Comparison of ENCODE assay signal across 8 cellular contexts in genomic region chr5:180785151-180785781, GRCh38. TPM values are rescaled to one million over a fixed set of nuclear protein-coding genes. Genes with fewer than 3 reads are reported as not detected.
DNase-seq lines count a peak whose midpoint lies in the region; ATAC-seq, FAIRE-seq and TF ChIP-seq lines count a peak whose summit lies in the region.

No MANE protein-coding gene starts in this region.

- H3K27me3 Mint-ChIP-seq in MCF 10A (ENCODE audit: insufficient read depth, unreplicated experiment), result no peaks in the 10 kb centered on the region
- no peaks in the 10 kb centered on the region for H3K27me3 Mint-ChIP-seq in stimulated activated memory B cell treated with anti-CD40 and anti-IgM and Interleukin-4, amounts not matched to agents 10 μg/mL and 1 μg/mL and 100 μg/mL, for 72 hours
- peaks cover 15% of the 10 kb centered on the region for H3K27me3 Mint-ChIP-seq in nephron progenitor cell (ENCODE audit: low read depth, poor library complexity)

- H3K27ac Mint-ChIP-seq in MCF 10A (ENCODE audit: low read depth, unreplicated experiment) (peak overlapping the region; percentile 36), nephron progenitor cell (no peak overlapping the region)
- H3K27ac Mint-ChIP-seq in stimulated activated memory B cell treated with anti-CD40 and anti-IgM and Interleukin-4, amounts not matched to agents 10 μg/mL and 1 μg/mL and 100 μg/mL, for 72 hours, result peak overlapping the region; percentile 40

- CTCF ChIA-PET in MCF 10A (lab: Yijun Ruan, JAX), result interaction anchor here (0.6 to 1.9 kb wide), 19 partner anchors 9 to 422 kb away, joined by 3 to 14 read pairs (median 4); no protein-coding TSS in a partner anchor

- POLR2A ChIA-PET in MCF 10A (lab: Yijun Ruan, JAX), result interaction anchor here (0.6 to 1.7 kb wide), 7 partner anchors 15 to 450 kb away, joined by 3 to 9 read pairs (median 4); partner anchors contain the start of gene MGAT1

- H3K36me3 Mint-ChIP-seq in MCF 10A (ENCODE audit: insufficient read depth, unreplicated experiment) (peaks cover 14% of the 10 kb centered on the region), nephron progenitor cell (ENCODE audit: low read depth) (peaks cover 23% of the 10 kb centered on the region)
- peaks cover 14% of the 10 kb centered on the region for H3K36me3 Mint-ChIP-seq in stimulated activated memory B cell treated with anti-CD40 and anti-IgM and Interleukin-4, amounts not matched to agents 10 μg/mL and 1 μg/mL and 100 μg/mL, for 72 hours

- DNase-seq in HS-27A (ENCODE audit: low read depth), result peak; percentile 46
- no peak for DNase-seq in MCF 10A (ENCODE audit: unreplicated experiment)
- DNase-seq in NCI-H774 (lab: John Stamatoyannopoulos, UW), result no peak
- DNase-seq in GM19238 (ENCODE audit: insufficient read length, low spot score), result no peak
- no peak for DNase-seq in nephron progenitor cell
- DNase-seq in NCI-H345 (lab: John Stamatoyannopoulos, UW), result no peak

- no peak for ATAC-seq in stimulated activated memory B cell treated with anti-CD40 and anti-IgM and Interleukin-4, amounts not matched to agents 10 μg/mL and 1 μg/mL and 100 μg/mL, for 72 hours

- H3K4me1 Mint-ChIP-seq in MCF 10A (ENCODE audit: insufficient read depth, unreplicated experiment) (peaks cover 13% of the 10 kb centered on the region), nephron progenitor cell (peaks cover 48% of the 10 kb centered on the region)
- peaks cover 38% of the 10 kb centered on the region for H3K4me1 Mint-ChIP-seq in stimulated activated memory B cell treated with anti-CD40 and anti-IgM and Interleukin-4, amounts not matched to agents 10 μg/mL and 1 μg/mL and 100 μg/mL, for 72 hours

- no TSS peak for BruUV-seq in MCF 10A (replicated peaks; lab: Mats Ljungman, UMichigan)

- TF ChIP-seq CTCF in MCF 10A (IDR thresholded peaks at IDR 0.05; ENCODE audit: unreplicated experiment) (no peak), nephron progenitor cell (IDR thresholded peaks at IDR 0.05) (no peak)

- peak; percentile 24 for FAIRE-seq in islet of Langerhans (lab: Jason Lieb, UNC)

- intact Hi-C loops in MCF 10A (cut with micrococcal nuclease), result loop anchor here (2.0 kb wide), 3 partner anchors 16 to 404 kb away; partner anchors contain the start of gene ZFP62

- no peaks in the 10 kb centered on the region for H3K9me3 Mint-ChIP-seq in MCF 10A (ENCODE audit: unreplicated experiment)
- H3K9me3 Mint-ChIP-seq in stimulated activated memory B cell treated with anti-CD40 and anti-IgM and Interleukin-4, amounts not matched to agents 10 μg/mL and 1 μg/mL and 100 μg/mL, for 72 hours, result no peaks in the 10 kb centered on the region
- peaks cover 19% of the 10 kb centered on the region for H3K9me3 Mint-ChIP-seq in nephron progenitor cell

- H3K4me3 Mint-ChIP-seq in MCF 10A (ENCODE audit: unreplicated experiment) (no peak overlapping the region), nephron progenitor cell (no peak overlapping the region)
- H3K4me3 Mint-ChIP-seq in stimulated activated memory B cell treated with anti-CD40 and anti-IgM and Interleukin-4, amounts not matched to agents 10 μg/mL and 1 μg/mL and 100 μg/mL, for 72 hours, result peak overlapping the region; percentile 5

RNA-seq across cellular contexts. Expression of gene MGAT1, which starts 17.3 kb away (rescaled TPM):
- total RNA-seq in MCF 10A (2022), result 135 and 150 TPM in 2 replicates

RNA-seq across cellular contexts. Expression of gene OR2Y1, which starts 45.4 kb away (rescaled TPM):
- total RNA-seq in MCF 10A (2022), result not detected in 2 replicates
